Comparison of ENCODE assay signal across 8 cellular contexts in the genomic region with DNA sequence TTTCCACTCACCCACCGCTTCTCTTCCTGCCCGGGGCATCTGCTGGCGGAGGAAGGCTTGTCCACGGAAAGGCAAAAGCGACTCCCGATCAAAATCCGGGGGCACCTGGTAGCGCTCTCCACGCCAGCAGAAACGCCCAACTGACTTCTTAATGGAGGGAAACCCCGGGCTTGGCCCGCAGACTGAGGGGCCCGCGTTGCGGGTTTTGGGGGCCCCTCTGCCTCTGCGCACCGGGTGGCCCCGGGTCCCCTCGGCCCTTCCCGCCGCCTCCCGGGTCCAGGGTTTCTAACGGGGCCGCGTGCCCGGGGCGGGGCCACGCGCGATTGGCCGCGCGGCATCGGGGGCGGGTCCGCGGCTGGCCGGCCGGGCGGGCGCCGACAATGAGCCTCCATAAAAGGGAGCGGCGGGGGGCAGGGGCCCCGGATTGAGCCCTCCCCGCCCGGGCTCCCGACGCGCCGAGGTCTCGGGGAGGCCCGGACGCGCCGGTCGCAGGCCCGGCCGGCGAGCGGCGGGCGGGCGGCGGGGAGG. TPM values are rescaled to one million over a fixed set of nuclear protein-coding genes. Genes with fewer than 3 reads are reported as not detected.
DNase-seq lines count a peak whose midpoint lies in the region; ATAC-seq and TF ChIP-seq lines count a peak whose summit lies in the region.

A gene with protein sequence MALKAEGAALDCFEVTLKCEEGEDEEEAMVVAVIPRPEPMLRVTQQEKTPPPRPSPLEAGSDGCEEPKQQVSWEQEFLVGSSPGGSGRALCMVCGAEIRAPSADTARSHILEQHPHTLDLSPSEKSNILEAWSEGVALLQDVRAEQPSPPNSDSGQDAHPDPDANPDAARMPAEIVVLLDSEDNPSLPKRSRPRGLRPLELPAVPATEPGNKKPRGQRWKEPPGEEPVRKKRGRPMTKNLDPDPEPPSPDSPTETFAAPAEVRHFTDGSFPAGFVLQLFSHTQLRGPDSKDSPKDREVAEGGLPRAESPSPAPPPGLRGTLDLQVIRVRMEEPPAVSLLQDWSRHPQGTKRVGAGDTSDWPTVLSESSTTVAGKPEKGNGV (plus strand): TSS at position 422 of the 528 bp plus-strand sequence. CDS start 231 bp downstream, outside the sequence.

- H3K4me1 ChIP-seq in PC-3 (ENCODE audit: insufficient read depth, low read length), result peaks cover 17% of the 10 kb centered on the region
- peaks cover 0 to 5% of the 10 kb centered on the region in 2 donors for H3K4me1 ChIP-seq in esophagus (ENCODE audit: control insufficient read depth in 2 of 2, insufficient read depth in 2 of 2, low read length in 1 of 2)
- peaks cover 6 to 13% of the 10 kb centered on the region in 2 donors for H3K4me1 ChIP-seq in mucosa of rectum (ENCODE audit: control insufficient read depth in 2 of 2, insufficient read depth in 2 of 2, low read length in 2 of 2)

- peak within 1 kb of the TSS; percentile 86 for H3K4me2 ChIP-seq in PC-3 (ENCODE audit: low read length)

- DNase-seq in Caki2 (ENCODE audit: low read depth), result peak; percentile 63
- peak in 56 of 76 experiments; percentile 4 to 67 (median 38) for DNase-seq in HUDEP-2 (lab: John Stamatoyannopoulos, UW; ENCODE audit: unreplicated experiment in 76 of 76)
- DNase-seq in PC-3, result peak; percentile 78
- DNase-seq in activated T-cell treated with anti-CD3 and anti-CD28 coated beads, Interleukin-2, amount 50 U/mL, for 24 hours, result peak; percentile 84
- peak; percentile 82 for DNase-seq in stimulated activated CD8-positive, alpha-beta memory T cell treated with anti-CD3 and anti-CD28 coated beads, Interleukin-4, amount 100 ng/mL, for 48 hours

- H3K9me3 ChIP-seq in PC-3 (ENCODE audit: low read length), result no peaks in the 10 kb centered on the region
- no peaks in the 10 kb centered on the region for H3K9me3 ChIP-seq in esophagus (ENCODE audit: control insufficient read depth in 2 of 2, insufficient read depth in 1 of 2, low read depth in 1 of 2, low read length in 1 of 2)
- H3K9me3 ChIP-seq in mucosa of rectum (ENCODE audit: control insufficient read depth in 2 of 2, low read length in 2 of 2), result no peaks in the 10 kb centered on the region

- H3K27ac Mint-ChIP-seq in activated T-cell treated with anti-CD3 and anti-CD28 coated beads, Interleukin-2, amount 50 U/mL, for 24 hours, result peak within 1 kb of the TSS; percentile 73

- peaks cover 27% of the 10 kb centered on the region for H3K4me1 Mint-ChIP-seq in activated T-cell treated with anti-CD3 and anti-CD28 coated beads, Interleukin-2, amount 50 U/mL, for 24 hours (ENCODE audit: low read depth)

- peak within 1 kb of the TSS; percentile 97 for H2AFZ ChIP-seq in PC-3 (ENCODE audit: low read length)

- H3K36me3 Mint-ChIP-seq in activated T-cell treated with anti-CD3 and anti-CD28 coated beads, Interleukin-2, amount 50 U/mL, for 24 hours (ENCODE audit: low read depth), result peaks cover 32% of the 10 kb centered on the region

- CTCF ChIA-PET in PC-3 (lab: Charles Lee), result no interaction called here

- no peak for TF ChIP-seq CTCF in PC-3 (conservative IDR thresholded peaks at IDR 0.05; ENCODE audit: low read depth, low read length)

- H3K36me3 ChIP-seq in PC-3 (ENCODE audit: low read depth, low read length) (peaks cover 15% of the 10 kb centered on the region), esophagus (ENCODE audit: control insufficient read depth in 2 of 2, insufficient read depth in 2 of 2, low read length in 1 of 2) (peaks cover 4% of the 10 kb centered on the region in 2 donors), mucosa of rectum (ENCODE audit: control insufficient read depth in 2 of 2, insufficient read depth in 2 of 2, low read length in 2 of 2) (peaks cover 0 to 7% of the 10 kb centered on the region in 2 donors)

- WGBS in esophagus, 2 donors, result 1% methylated on average over 45 to 65 of the region's 65 CpGs

- H3K27me3 Mint-ChIP-seq in activated T-cell treated with anti-CD3 and anti-CD28 coated beads, Interleukin-2, amount 50 U/mL, for 24 hours, result peaks cover 6% of the 10 kb centered on the region

- intact Hi-C loops in PC-3 (cut with micrococcal nuclease), result no loop called here

- H3K9me2 ChIP-seq in PC-3 (replicated peaks; ENCODE audit: low read length), result no peaks in the 10 kb centered on the region

- in situ Hi-C loops in Caki2 (cut with HindIII; ENCODE audit: low pct_unique_long_range_greater_than_20kb, low sequenced_read_pairs), result no loop called here

- H3K27me3 ChIP-seq in PC-3 (ENCODE audit: low read length) (no peaks in the 10 kb centered on the region), esophagus (ENCODE audit: control insufficient read depth in 1 of 2, insufficient read depth in 2 of 2, low read length in 2 of 2) (no peaks in the 10 kb centered on the region), mucosa of rectum (ENCODE audit: control insufficient read depth in 2 of 2, insufficient read depth in 2 of 2, low read length in 2 of 2) (no peaks in the 10 kb centered on the region)

- peaks cover 45% of the 10 kb centered on the region for H3K79me2 ChIP-seq in PC-3 (ENCODE audit: low read length)

- H3K27ac ChIP-seq in PC-3 (ENCODE audit: low read length) (no peak within 1 kb of the TSS; the same call in 1 of the 2 replicates), esophagus (ENCODE audit: low read depth in 2 of 2, low read length in 1 of 2) (peak within 1 kb of the TSS; percentile 59 to 65), mucosa of rectum (ENCODE audit: low read depth in 2 of 2, low read length in 2 of 2) (peak within 1 kb of the TSS; percentile 32 to 65)

- H3K4me3 ChIP-seq in PC-3 (ENCODE audit: low read length) (peak within 1 kb of the TSS; percentile 96), esophagus (ENCODE audit: low read depth in 1 of 2, low read length in 2 of 2) (peak within 1 kb of the TSS; percentile 58 to 93), mucosa of rectum (ENCODE audit: low read length in 2 of 2) (peak within 1 kb of the TSS; percentile 82 to 83)

- H3F3A ChIP-seq in PC-3 (ENCODE audit: low read length, unreplicated experiment), result no peaks in the 10 kb centered on the region

- H3K9ac ChIP-seq in PC-3 (ENCODE audit: low read length), result peak within 1 kb of the TSS; percentile 83
- H3K9ac ChIP-seq in mucosa of rectum (ENCODE audit: low read depth in 1 of 2, low read length in 2 of 2), result peak within 1 kb of the TSS; percentile 74

- H4K20me1 ChIP-seq in PC-3 (ENCODE audit: low read length), result peaks cover 36% of the 10 kb centered on the region

- BruUV-seq in PC-3 (replicated peaks; lab: Mats Ljungman, UMichigan), result no TSS peak

- peak; percentile 74 for ATAC-seq in GM21381 (IDR thresholded peaks at IDR 0.05; ENCODE audit: unreplicated experiment)
- ATAC-seq in PC-3, result peak; percentile 88

- H3K4me3 Mint-ChIP-seq in activated T-cell treated with anti-CD3 and anti-CD28 coated beads, Interleukin-2, amount 50 U/mL, for 24 hours, result peak within 1 kb of the TSS; percentile 83

- no peaks in the 10 kb centered on the region for H3K9me3 Mint-ChIP-seq in activated T-cell treated with anti-CD3 and anti-CD28 coated beads, Interleukin-2, amount 50 U/mL, for 24 hours

- POLR2A ChIA-PET in PC-3 (lab: Charles Lee; ENCODE audit: unreplicated experiment), result no interaction called here

RNA-seq across cellular contexts. Expression of the gene that starts here (rescaled TPM):
- total RNA-seq in Caki2 (2014; rRNA removed; shearing (Covaris generic); ENCODE audit: low replicate concordance), result 22.5 and 29.0 TPM in 2 replicates
- 61.5 and 67.2 TPM in 2 replicates for total RNA-seq in PC-3 (2014; rRNA removed)
- 10 to 100 TPM in 1 of 2 donors, 1 to 10 TPM in 1; 5.9 to 10.2 TPM for polyA plus RNA-seq in esophagus
